ENCODE assay signal across 1 cellular context in the genomic region with DNA sequence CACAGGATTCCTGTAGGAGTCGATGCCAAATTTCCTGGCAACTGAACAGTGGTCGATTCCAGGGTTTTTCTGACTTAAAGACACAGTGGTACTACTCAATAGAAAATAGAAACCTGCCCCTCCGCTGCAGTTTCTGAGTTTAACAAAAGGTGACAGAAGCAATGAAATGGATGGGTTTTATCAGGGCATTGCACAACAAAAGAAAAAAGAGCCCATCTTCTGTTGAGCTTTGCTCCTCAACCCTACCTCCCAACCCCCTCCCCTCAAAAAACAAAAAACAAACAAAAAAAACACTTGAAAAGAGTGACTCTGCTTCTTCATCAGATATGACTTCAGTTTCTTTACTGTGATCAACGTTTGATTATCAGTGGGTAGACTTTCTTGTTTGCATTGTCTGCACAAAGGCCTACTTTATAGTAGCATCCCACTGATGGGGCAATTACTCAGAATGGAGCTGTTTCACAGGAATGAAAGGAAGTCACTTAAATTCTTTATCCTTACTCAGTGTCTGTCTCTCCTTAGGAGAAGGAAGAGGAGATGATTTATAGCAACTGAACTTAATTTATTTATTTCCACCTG.
TF ChIP-seq lines count a peak whose summit lies in the region.

No MANE protein-coding gene starts in this region.

TF ChIP-seq in HepG2, 621 proteins besides CTCF, POLR2A, EP300 and RAD21 (continued from another document):
- TF ChIP-seq, protein P1, sequence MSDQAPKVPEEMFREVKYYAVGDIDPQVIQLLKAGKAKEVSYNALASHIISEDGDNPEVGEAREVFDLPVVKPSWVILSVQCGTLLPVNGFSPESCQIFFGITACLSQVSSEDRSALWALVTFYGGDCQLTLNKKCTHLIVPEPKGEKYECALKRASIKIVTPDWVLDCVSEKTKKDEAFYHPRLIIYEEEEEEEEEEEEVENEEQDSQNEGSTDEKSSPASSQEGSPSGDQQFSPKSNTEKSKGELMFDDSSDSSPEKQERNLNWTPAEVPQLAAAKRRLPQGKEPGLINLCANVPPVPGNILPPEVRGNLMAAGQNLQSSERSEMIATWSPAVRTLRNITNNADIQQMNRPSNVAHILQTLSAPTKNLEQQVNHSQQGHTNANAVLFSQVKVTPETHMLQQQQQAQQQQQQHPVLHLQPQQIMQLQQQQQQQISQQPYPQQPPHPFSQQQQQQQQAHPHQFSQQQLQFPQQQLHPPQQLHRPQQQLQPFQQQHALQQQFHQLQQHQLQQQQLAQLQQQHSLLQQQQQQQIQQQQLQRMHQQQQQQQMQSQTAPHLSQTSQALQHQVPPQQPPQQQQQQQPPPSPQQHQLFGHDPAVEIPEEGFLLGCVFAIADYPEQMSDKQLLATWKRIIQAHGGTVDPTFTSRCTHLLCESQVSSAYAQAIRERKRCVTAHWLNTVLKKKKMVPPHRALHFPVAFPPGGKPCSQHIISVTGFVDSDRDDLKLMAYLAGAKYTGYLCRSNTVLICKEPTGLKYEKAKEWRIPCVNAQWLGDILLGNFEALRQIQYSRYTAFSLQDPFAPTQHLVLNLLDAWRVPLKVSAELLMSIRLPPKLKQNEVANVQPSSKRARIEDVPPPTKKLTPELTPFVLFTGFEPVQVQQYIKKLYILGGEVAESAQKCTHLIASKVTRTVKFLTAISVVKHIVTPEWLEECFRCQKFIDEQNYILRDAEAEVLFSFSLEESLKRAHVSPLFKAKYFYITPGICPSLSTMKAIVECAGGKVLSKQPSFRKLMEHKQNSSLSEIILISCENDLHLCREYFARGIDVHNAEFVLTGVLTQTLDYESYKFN (CRISPR knock-in tag; conservative IDR thresholded peaks at IDR 0.05), result peak; percentile 27; the same call in 1 of the 2 replicates
- TF ChIP-seq ZNF207 (IDR thresholded peaks at IDR 0.05; ENCODE audit: borderline replicate concordance) (no peak), GLI4 (CRISPR knock-in tag; IDR thresholded peaks at IDR 0.05; ENCODE audit: borderline replicate concordance) (no peak), EZH2 (conservative IDR thresholded peaks at IDR 0.05; ENCODE audit: low read depth, low read length) (no peak), ZNF674 (CRISPR knock-in tag; IDR thresholded peaks at IDR 0.05; ENCODE audit: low read depth) (no peak), CEBPB (IDR thresholded peaks at IDR 0.05; ENCODE audit: borderline replicate concordance, low read depth, low read length) (peak; percentile 73), ESRRA (CRISPR knock-in tag; IDR thresholded peaks at IDR 0.05; ENCODE audit: low read depth) (no peak), HMG20A (CRISPR knock-in tag; IDR thresholded peaks at IDR 0.05; ENCODE audit: borderline replicate concordance) (0 out of 2 replicates have a peak, but pooled peaks have one; percentile 18), KLF15 (CRISPR knock-in tag; IDR thresholded peaks at IDR 0.05; ENCODE audit: borderline replicate concordance) (no peak), THYN1 (CRISPR knock-in tag; IDR thresholded peaks at IDR 0.05; ENCODE audit: borderline replicate concordance, low read depth) (no peak), RBM39 (IDR thresholded peaks at IDR 0.05; ENCODE audit: low read depth, low read length, poor library complexity, severe bottlenecking) (no peak), MTA3 (CRISPR knock-in tag; IDR thresholded peaks at IDR 0.05) (no peak)
- TF ChIP-seq, protein P2, sequence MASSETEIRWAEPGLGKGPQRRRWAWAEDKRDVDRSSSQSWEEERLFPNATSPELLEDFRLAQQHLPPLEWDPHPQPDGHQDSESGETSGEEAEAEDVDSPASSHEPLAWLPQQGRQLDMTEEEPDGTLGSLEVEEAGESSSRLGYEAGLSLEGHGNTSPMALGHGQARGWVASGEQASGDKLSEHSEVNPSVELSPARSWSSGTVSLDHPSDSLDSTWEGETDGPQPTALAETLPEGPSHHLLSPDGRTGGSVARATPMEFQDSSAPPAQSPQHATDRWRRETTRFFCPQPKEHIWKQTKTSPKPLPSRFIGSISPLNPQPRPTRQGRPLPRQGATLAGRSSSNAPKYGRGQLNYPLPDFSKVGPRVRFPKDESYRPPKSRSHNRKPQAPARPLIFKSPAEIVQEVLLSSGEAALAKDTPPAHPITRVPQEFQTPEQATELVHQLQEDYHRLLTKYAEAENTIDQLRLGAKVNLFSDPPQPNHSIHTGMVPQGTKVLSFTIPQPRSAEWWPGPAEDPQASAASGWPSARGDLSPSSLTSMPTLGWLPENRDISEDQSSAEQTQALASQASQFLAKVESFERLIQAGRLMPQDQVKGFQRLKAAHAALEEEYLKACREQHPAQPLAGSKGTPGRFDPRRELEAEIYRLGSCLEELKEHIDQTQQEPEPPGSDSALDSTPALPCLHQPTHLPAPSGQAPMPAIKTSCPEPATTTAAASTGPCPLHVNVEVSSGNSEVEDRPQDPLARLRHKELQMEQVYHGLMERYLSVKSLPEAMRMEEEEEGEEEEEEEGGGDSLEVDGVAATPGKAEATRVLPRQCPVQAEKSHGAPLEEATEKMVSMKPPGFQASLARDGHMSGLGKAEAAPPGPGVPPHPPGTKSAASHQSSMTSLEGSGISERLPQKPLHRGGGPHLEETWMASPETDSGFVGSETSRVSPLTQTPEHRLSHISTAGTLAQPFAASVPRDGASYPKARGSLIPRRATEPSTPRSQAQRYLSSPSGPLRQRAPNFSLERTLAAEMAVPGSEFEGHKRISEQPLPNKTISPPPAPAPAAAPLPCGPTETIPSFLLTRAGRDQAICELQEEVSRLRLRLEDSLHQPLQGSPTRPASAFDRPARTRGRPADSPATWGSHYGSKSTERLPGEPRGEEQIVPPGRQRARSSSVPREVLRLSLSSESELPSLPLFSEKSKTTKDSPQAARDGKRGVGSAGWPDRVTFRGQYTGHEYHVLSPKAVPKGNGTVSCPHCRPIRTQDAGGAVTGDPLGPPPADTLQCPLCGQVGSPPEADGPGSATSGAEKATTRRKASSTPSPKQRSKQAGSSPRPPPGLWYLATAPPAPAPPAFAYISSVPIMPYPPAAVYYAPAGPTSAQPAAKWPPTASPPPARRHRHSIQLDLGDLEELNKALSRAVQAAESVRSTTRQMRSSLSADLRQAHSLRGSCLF (CRISPR knock-in tag; IDR thresholded peaks at IDR 0.05; ENCODE audit: borderline replicate concordance), result no peak
- TF ChIP-seq, protein P3, sequence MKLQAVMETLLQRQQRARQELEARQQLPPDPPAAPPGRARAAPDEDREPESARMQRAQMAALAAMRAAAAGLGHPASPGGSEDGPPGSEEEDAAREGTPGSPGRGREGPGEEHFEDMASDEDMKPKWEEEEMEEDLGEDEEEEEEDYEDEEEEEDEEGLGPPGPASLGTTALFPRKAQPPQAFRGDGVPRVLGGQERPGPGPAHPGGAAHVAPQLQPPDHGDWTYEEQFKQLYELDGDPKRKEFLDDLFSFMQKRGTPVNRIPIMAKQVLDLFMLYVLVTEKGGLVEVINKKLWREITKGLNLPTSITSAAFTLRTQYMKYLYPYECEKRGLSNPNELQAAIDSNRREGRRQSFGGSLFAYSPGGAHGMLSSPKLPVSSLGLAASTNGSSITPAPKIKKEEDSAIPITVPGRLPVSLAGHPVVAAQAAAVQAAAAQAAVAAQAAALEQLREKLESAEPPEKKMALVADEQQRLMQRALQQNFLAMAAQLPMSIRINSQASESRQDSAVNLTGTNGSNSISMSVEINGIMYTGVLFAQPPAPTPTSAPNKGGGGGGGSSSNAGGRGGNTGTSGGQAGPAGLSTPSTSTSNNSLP (IDR thresholded peaks at IDR 0.05; ENCODE audit: low read depth, low read length), result no peak
- TF ChIP-seq, protein P4, sequence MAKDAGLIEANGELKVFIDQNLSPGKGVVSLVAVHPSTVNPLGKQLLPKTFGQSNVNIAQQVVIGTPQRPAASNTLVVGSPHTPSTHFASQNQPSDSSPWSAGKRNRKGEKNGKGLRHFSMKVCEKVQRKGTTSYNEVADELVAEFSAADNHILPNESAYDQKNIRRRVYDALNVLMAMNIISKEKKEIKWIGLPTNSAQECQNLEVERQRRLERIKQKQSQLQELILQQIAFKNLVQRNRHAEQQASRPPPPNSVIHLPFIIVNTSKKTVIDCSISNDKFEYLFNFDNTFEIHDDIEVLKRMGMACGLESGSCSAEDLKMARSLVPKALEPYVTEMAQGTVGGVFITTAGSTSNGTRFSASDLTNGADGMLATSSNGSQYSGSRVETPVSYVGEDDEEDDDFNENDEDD (CRISPR knock-in tag; IDR thresholded peaks at IDR 0.05; ENCODE audit: borderline replicate concordance), result no peak
- TF ChIP-seq, protein P5, sequence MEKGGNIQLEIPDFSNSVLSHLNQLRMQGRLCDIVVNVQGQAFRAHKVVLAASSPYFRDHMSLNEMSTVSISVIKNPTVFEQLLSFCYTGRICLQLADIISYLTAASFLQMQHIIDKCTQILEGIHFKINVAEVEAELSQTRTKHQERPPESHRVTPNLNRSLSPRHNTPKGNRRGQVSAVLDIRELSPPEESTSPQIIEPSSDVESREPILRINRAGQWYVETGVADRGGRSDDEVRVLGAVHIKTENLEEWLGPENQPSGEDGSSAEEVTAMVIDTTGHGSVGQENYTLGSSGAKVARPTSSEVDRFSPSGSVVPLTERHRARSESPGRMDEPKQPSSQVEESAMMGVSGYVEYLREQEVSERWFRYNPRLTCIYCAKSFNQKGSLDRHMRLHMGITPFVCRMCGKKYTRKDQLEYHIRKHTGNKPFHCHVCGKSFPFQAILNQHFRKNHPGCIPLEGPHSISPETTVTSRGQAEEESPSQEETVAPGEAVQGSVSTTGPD (CRISPR knock-in tag; IDR thresholded peaks at IDR 0.05), result no peak
- TF ChIP-seq, protein P6, sequence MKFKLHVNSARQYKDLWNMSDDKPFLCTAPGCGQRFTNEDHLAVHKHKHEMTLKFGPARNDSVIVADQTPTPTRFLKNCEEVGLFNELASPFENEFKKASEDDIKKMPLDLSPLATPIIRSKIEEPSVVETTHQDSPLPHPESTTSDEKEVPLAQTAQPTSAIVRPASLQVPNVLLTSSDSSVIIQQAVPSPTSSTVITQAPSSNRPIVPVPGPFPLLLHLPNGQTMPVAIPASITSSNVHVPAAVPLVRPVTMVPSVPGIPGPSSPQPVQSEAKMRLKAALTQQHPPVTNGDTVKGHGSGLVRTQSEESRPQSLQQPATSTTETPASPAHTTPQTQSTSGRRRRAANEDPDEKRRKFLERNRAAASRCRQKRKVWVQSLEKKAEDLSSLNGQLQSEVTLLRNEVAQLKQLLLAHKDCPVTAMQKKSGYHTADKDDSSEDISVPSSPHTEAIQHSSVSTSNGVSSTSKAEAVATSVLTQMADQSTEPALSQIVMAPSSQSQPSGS (CRISPR knock-in tag; IDR thresholded peaks at IDR 0.05), result no peak
